In genomic region chr19:38387550-38388309, GRCh38 we compare ENCODE assay signal across 8 cellular contexts. TPM values are rescaled to one million over a fixed set of nuclear protein-coding genes. Genes with fewer than 3 reads are reported as not detected.
DNase-seq lines count a peak whose midpoint lies in the region; ATAC-seq lines count a peak whose summit lies in the region.

Gene GGN, minus strand, starts transcription at chr19:38388034. Its CDS starts 773 bp downstream, at chr19:38387261.

- intact Hi-C loops in dendritic cell treated with granulocyte-macrophage colony-stimulating factor and Interleukin-4, amounts not matched to agents 40 ng/mL and 50 ng/mL, for 4 days (cut with micrococcal nuclease), result no loop called here

- DNase-seq in DMS153 (lab: John Stamatoyannopoulos, UW) (peak; percentile 85), NCI-H510A treated with DMSO at 0.1 percent for 48 hours (lab: John Stamatoyannopoulos, UW) (peak; percentile 43), left lobe of liver (ENCODE audit: low spot score) (peak; percentile 74)
- peak; percentile 63 to 71 for DNase-seq in activated CD4-positive, alpha-beta T cell treated with anti-CD3 and anti-CD28 coated beads, Interleukin-2, amount 50 U/mL, for 24 hours (ENCODE audit: low read depth in 1 of 2, low spot score in 1 of 2)
- DNase-seq in stimulated activated CD4-positive, alpha-beta T cell treated with anti-CD3 and anti-CD28 coated beads, Interleukin-1b, Interleukin-23, amount 100 ng/mL, for 4 hours (ENCODE audit: low read depth in 2 of 2), result peak; percentile 71 to 73

- peaks cover 37% of the 10 kb centered on the region for H3K36me3 Mint-ChIP-seq in dendritic cell treated with granulocyte-macrophage colony-stimulating factor and Interleukin-4, amounts not matched to agents 40 ng/mL and 50 ng/mL, for 4 days (ENCODE audit: low read depth)

- peaks cover 64% of the 10 kb centered on the region for H3K27me3 Mint-ChIP-seq in dendritic cell treated with granulocyte-macrophage colony-stimulating factor and Interleukin-4, amounts not matched to agents 40 ng/mL and 50 ng/mL, for 4 days

- H3K9me3 Mint-ChIP-seq in dendritic cell treated with granulocyte-macrophage colony-stimulating factor and Interleukin-4, amounts not matched to agents 40 ng/mL and 50 ng/mL, for 4 days, result no peaks in the 10 kb centered on the region

- peaks cover 37% of the 10 kb centered on the region for H3K4me1 Mint-ChIP-seq in dendritic cell treated with granulocyte-macrophage colony-stimulating factor and Interleukin-4, amounts not matched to agents 40 ng/mL and 50 ng/mL, for 4 days (ENCODE audit: low read depth)

- H3K27ac Mint-ChIP-seq in dendritic cell treated with granulocyte-macrophage colony-stimulating factor and Interleukin-4, amounts not matched to agents 40 ng/mL and 50 ng/mL, for 4 days, result peak within 1 kb of the TSS; percentile 84

- peak; percentile 54 for ATAC-seq in HG03066 (IDR thresholded peaks at IDR 0.05; ENCODE audit: low read depth, unreplicated experiment)
- ATAC-seq in left lobe of liver, result peak; percentile 82
- ATAC-seq in HG02763 (IDR thresholded peaks at IDR 0.05; ENCODE audit: unreplicated experiment), result no peak

- H3K4me3 Mint-ChIP-seq in dendritic cell treated with granulocyte-macrophage colony-stimulating factor and Interleukin-4, amounts not matched to agents 40 ng/mL and 50 ng/mL, for 4 days, result peak within 1 kb of the TSS; percentile 81

RNA-seq across cellular contexts. Expression of gene GGN, which starts in this region (rescaled TPM):
- total RNA-seq in left lobe of liver, result not detected

Comparison
In these comparisons a context has a peak if more than half of its experiments do, and no peak if none do; other contexts are left out.
1. Peak in DNase-seq and ATAC-seq in left lobe of liver; RNA of the gene not detected or under 1 TPM.